Comparison of ENCODE assay signal across 8 cellular contexts in the genomic region with DNA sequence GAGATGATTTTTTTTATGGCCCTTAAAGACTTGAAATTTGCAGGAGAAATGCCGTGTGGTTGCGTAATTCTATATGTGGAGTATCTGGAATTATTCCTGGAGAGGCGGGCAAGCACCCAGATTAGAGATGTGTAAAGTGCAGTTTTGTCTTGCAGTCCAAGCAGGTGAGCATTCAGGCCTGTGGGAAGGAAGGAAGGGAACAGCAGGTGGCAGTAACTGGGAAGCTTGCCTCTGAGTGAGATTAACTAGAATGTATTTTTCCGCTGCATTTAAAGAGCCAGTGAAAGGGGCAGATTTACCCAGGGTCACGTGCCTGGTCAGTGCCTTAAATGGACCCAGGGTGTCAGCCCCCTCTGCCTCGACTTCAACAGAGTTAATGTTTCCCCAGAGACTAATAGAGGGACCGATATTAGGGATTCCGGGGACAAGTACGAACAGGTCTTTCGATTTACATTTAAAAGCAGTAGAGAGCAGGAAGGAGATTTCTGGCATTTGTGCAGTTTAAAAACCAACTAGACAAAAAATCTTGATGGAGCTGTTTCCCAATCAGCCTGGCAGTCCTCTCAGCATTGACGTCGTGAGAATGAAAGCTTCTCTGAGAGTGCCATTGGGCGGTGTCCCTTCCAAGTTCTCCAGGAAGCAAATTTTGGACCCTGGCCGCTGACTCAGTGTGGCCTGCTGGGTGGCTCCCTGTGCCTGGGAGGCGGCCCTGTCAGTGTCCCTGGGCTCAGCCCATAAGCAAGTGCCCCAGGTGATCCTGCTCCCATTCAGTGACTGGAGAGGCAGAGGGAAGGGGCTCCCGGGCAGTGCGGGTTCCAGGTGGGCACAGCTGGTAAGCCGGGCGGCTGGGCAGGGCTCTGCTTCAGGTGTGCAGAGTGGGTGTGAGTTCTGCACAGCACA. TPM values are rescaled to one million over a fixed set of nuclear protein-coding genes. Genes with fewer than 3 reads are reported as not detected.
A peak's percentile ranks its signal among the peaks of the same experiment; 100 is the strongest.
DNase-seq lines count a peak whose midpoint lies in the region; ATAC-seq and TF ChIP-seq lines count a peak whose summit lies in the region.

No MANE protein-coding gene starts in this region.

- H3K36me3 ChIP-seq in DND-41 (ENCODE audit: insufficient read depth, low read length), result no peaks in the 10 kb centered on the region

- no peaks in the 10 kb centered on the region for H3K9me3 ChIP-seq in DND-41 (ENCODE audit: insufficient read depth, low read length, severe bottlenecking)

- H3K4me1 ChIP-seq in DND-41 (ENCODE audit: insufficient read depth, low read length), result no peaks in the 10 kb centered on the region

- no peak overlapping the region for H3K27ac ChIP-seq in DND-41 (ENCODE audit: low read length)

- peak; percentile 23 for TF ChIP-seq CTCF in DND-41 (IDR thresholded peaks at IDR 0.05; ENCODE audit: borderline replicate concordance, extremely low read depth, low read length, poor library complexity, severe bottlenecking)

- peaks cover 3% of the 10 kb centered on the region; the same call in 1 of the 2 replicates for H4K20me1 ChIP-seq in DND-41 (ENCODE audit: insufficient read depth, low read length)

- no peak for ATAC-seq in DND-41 (ENCODE audit: insufficient read depth, low read depth)
- peak; percentile 90 for ATAC-seq in esophagus mucosa
- ATAC-seq in GM21390 (IDR thresholded peaks at IDR 0.05; ENCODE audit: unreplicated experiment), result no peak
- no peak for ATAC-seq in GM21423 (IDR thresholded peaks at IDR 0.05; ENCODE audit: unreplicated experiment)

- H2AFZ ChIP-seq in DND-41 (ENCODE audit: low read depth, low read length), result no peak overlapping the region

- H3K9ac ChIP-seq in DND-41 (ENCODE audit: low read depth, low read length), result no peak overlapping the region

- DNase-seq in DND-41 (no peak), NCI-H69 (lab: John Stamatoyannopoulos, UW) (peak; percentile 76), myocyte (ENCODE audit: low read depth) (peak; percentile 42), dedifferentiated amniotic fluid mesenchymal stem cell (ENCODE audit: extremely low spot score) (no peak)
- DNase-seq in activated CD8-positive, alpha-beta memory T cell treated with anti-CD3 and anti-CD28 coated beads for 24 hours, result no peak

- H3K79me2 ChIP-seq in DND-41 (ENCODE audit: insufficient read depth, low read length), result no peaks in the 10 kb centered on the region

- H3K4me2 ChIP-seq in DND-41 (ENCODE audit: insufficient read depth, low read length), result no peak overlapping the region

- no peaks in the 10 kb centered on the region for H3K27me3 ChIP-seq in DND-41 (ENCODE audit: insufficient read depth, low read length, poor library complexity)

- H3K4me3 ChIP-seq in DND-41 (ENCODE audit: low read depth in 1 of 2, low read length in 2 of 2), result no peak overlapping the region

RNA-seq across cellular contexts. Expression of a gene that starts 38.2 kb away (rescaled TPM):
- 31.0 TPM for total RNA-seq in esophagus mucosa
- 11.7 and 13.9 TPM in 2 replicates for total RNA-seq in myocyte
- 26.8 TPM for polyA plus RNA-seq in myocyte (2012)

Comparison
In these comparisons a context has a peak if more than half of its experiments do, and no peak if none do; other contexts are left out.
1. DNase-seq: peak in NCI-H69 (single experiment) and myocyte (single experiment); none in DND-41 (single experiment), dedifferentiated amniotic fluid mesenchymal stem cell (single experiment) and activated CD8-positive, alpha-beta memory T cell treated with anti-CD3 and anti-CD28 coated beads for 24 hours (single experiment).